8 cellular contexts compared by ENCODE assay signal in the genomic region with DNA sequence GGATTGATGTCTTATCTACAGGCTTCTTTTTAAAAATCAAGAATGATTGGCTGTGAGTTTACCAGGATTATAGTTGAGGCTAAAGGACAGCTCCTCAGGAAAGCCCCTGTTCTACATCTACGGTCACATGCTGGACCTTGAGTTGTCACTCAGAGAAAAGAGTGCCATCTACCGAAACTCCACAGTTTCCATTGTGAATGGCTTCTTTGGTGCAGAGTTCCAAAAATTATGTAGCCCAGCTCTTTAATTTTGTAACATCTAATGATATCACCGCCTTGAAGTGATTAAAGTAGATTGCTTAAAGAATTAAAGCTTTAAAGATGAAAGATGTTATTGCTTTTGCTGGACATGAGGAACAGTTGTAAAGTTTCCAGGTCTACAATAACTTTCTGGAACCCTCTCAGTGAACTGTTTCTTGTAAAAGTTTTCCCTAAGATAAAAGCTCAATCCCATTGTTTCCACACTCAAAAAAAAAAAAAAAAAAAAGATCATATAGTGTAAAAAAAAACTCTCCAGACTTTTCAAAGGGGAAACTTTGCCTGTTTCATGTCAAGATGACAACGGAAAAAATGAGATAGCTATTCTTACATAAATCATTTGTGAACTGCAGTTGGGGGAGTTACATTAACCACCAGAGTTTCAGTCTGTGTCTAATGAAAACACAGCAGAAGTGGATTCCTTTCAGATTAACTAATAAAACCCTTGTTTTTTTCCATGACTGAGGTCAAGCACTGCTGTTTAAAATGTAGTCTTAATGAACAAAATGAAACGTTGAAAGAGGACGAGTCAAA. TPM values are rescaled to one million over a fixed set of nuclear protein-coding genes. Genes with fewer than 3 reads are reported as not detected.
DNase-seq lines count a peak whose midpoint lies in the region; ATAC-seq and TF ChIP-seq lines count a peak whose summit lies in the region.

No MANE protein-coding gene starts in this region.

- peak overlapping the region; percentile 63 for H3K4me3 ChIP-seq in choroid plexus epithelial cell (ENCODE audit: low read depth, low read length)

- H3K9me3 Mint-ChIP-seq in nephron progenitor cell, result no peaks in the 10 kb centered on the region

- TF ChIP-seq CTCF in GM13976 (IDR thresholded peaks at IDR 0.05; ENCODE audit: borderline replicate concordance, control extremely low read depth, extremely low read depth, insufficient read depth, missing control alignments) (peak; percentile 41), choroid plexus epithelial cell (conservative IDR thresholded peaks at IDR 0.05; ENCODE audit: low read depth, low read length) (peak; percentile 53), nephron progenitor cell (IDR thresholded peaks at IDR 0.05) (no peak)

- no peaks in the 10 kb centered on the region for H3K27me3 Mint-ChIP-seq in nephron progenitor cell (ENCODE audit: low read depth, poor library complexity)

- peak overlapping the region; percentile 94 for H3K27ac Mint-ChIP-seq in nephron progenitor cell

- ATAC-seq in GM21717 (IDR thresholded peaks at IDR 0.05; ENCODE audit: unreplicated experiment), result peak; percentile 84

- in situ Hi-C loops in GM13976 (cut with MboI; ENCODE audit: low sequenced_read_pairs, unreplicated experiment), result no loop called here

- DNase-seq in GM13976 (ENCODE audit: low spot score) (peak; percentile 40), HT-29 (ENCODE audit: low spot score) (peak; percentile 35), choroid plexus epithelial cell (ENCODE audit: low read depth) (peak; percentile 89), nephron progenitor cell (no peak), NCI-H1105 treated with DMSO at 0.1 percent for 48 hours (lab: John Stamatoyannopoulos, UW) (no peak), GF-D8 (lab: John Stamatoyannopoulos, UW) (no peak), NCI-H345 (lab: John Stamatoyannopoulos, UW) (no peak)

- H3K36me3 Mint-ChIP-seq in nephron progenitor cell (ENCODE audit: low read depth), result no peaks in the 10 kb centered on the region

- H3K4me1 Mint-ChIP-seq in nephron progenitor cell, result peaks cover 58% of the 10 kb centered on the region

- H3K4me3 Mint-ChIP-seq in nephron progenitor cell, result peak overlapping the region; percentile 39

RNA-seq across cellular contexts. Expression of a gene that starts 4.3 kb away (rescaled TPM):
- not detected in 2 replicates for total RNA-seq in HT-29 (2014; rRNA removed; shearing (Covaris generic))

Comparison
In these comparisons a context has a peak if more than half of its experiments do, and no peak if none do; other contexts are left out.
1. DNase-seq: peak in GM13976 (single experiment), HT-29 (single experiment) and choroid plexus epithelial cell (single experiment); none in nephron progenitor cell (single experiment), NCI-H1105 treated with DMSO at 0.1 percent for 48 hours (single experiment), GF-D8 (single experiment) and NCI-H345 (single experiment).